ENCODE assay signal across 19 cellular contexts in the genomic region with DNA sequence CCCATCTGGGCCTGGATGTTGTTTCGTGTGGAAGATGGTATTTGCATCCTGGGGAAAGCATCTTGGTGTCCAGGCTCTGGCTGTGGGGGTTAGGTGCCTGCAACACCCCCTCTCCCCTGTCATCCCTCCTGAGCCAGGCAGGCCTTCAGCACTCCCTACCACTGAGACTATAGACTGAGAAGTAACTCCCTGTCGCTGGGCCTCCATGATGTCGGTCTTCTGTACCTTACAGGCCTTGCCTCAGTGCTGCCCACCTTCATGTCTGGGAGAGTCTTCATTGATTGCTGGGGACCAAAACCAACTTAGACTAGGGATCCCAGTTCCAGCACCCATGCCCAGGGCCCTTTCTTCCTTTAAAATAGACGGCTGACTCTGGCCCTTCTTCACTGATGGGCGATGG.
"Had no signal": no experiment of that assay in that cellular context is flagged by ENCODE, and none has a peak within 500 bp of the region (broad histone marks: within the 10 kb centered on the region; RNA-seq: fewer than 3 reads in every experiment).

No MANE protein-coding gene starts in this region.

- H3K9me3 ChIP-seq: esophagus muscularis mucosa, left ventricle myocardium inferior, sigmoid colon, SJSA1, tibial artery had no signal

- H3K27ac Mint-ChIP-seq: activated CD4-positive, alpha-beta memory T cell treated with anti-CD3 and anti-CD28 coated beads for 36 hours; activated CD4-positive, alpha-beta T cell treated with anti-CD3 and anti-CD28 coated beads for 36 hours; activated naive CD4-positive, alpha-beta T cell treated with anti-CD3 and anti-CD28 coated beads for 36 hours; activated T-cell treated with anti-CD3 and anti-CD28 coated beads, Interleukin-2, amount 50 U/mL, for 24 hours; activated T-helper 2 cell treated with anti-CD3 and anti-CD28 coated beads, Interferon-gamma antibody, Interleukin-2, Interleukin-4, amounts not matched to agents 10 μg/mL and 5 μg/mL and 100 μg/mL, durations not matched to agents 14 hours and 24 hours and 36 hours; stimulated activated naive CD8-positive, alpha-beta T cell treated with anti-CD3 and anti-CD28 coated beads, Interleukin-15, Interleukin-2, amounts not matched to agents 100 ng/mL and 50 ng/mL, for 24 hours; WTC11 had no signal

- H3K9me3 Mint-ChIP-seq: activated T-cell treated with anti-CD3 and anti-CD28 coated beads, Interleukin-2, amount 50 U/mL, for 24 hours; activated T-helper 2 cell treated with anti-CD3 and anti-CD28 coated beads, Interferon-gamma antibody, Interleukin-2, Interleukin-4, amounts not matched to agents 10 μg/mL and 5 μg/mL and 100 μg/mL, durations not matched to agents 14 hours and 24 hours and 36 hours; central memory CD8-positive, alpha-beta T cell; stimulated activated naive CD8-positive, alpha-beta T cell treated with anti-CD3 and anti-CD28 coated beads, Interleukin-15, Interleukin-2, amounts not matched to agents 100 ng/mL and 50 ng/mL, for 24 hours had no signal

- H3K4me3 Mint-ChIP-seq: activated CD4-positive, alpha-beta memory T cell treated with anti-CD3 and anti-CD28 coated beads for 36 hours; activated CD4-positive, alpha-beta T cell treated with anti-CD3 and anti-CD28 coated beads for 36 hours; activated naive CD4-positive, alpha-beta T cell treated with anti-CD3 and anti-CD28 coated beads for 36 hours; activated T-cell treated with anti-CD3 and anti-CD28 coated beads, Interleukin-2, amount 50 U/mL, for 24 hours; central memory CD8-positive, alpha-beta T cell; stimulated activated naive CD8-positive, alpha-beta T cell treated with anti-CD3 and anti-CD28 coated beads, Interleukin-15, Interleukin-2, amounts not matched to agents 100 ng/mL and 50 ng/mL, for 24 hours; WTC11 had no signal

- DNase-seq: activated CD4-positive, alpha-beta memory T cell treated with anti-CD3 and anti-CD28 coated beads for 36 hours; activated naive CD4-positive, alpha-beta T cell treated with anti-CD3 and anti-CD28 coated beads for 36 hours; activated T-cell treated with anti-CD3 and anti-CD28 coated beads, Interleukin-2, amount 50 U/mL, for 24 hours; glutamatergic neuron; kidney glomerular epithelial cell; left ventricle myocardium inferior; stimulated activated CD4-positive, alpha-beta T cell treated with anti-CD3 and anti-CD28 coated beads, Interleukin-2, amount 100 ng/mL, for 48 hours; T-helper 9 cell had no signal

- ATAC-seq: activated CD4-positive, alpha-beta T cell treated with anti-CD3 and anti-CD28 coated beads for 36 hours; WTC11 had no signal

- H3K27ac ChIP-seq: coronary artery, esophagus muscularis mucosa, left ventricle myocardium inferior, sigmoid colon, SJSA1, tibial artery had no signal

- H3K27me3 ChIP-seq: esophagus muscularis mucosa, sigmoid colon, SJSA1, tibial artery had no signal

- H3K4me2 ChIP-seq: smooth muscle cell had no signal

- H3K27me3 Mint-ChIP-seq: activated CD4-positive, alpha-beta memory T cell treated with anti-CD3 and anti-CD28 coated beads for 36 hours; activated CD4-positive, alpha-beta T cell treated with anti-CD3 and anti-CD28 coated beads for 36 hours; activated T-cell treated with anti-CD3 and anti-CD28 coated beads, Interleukin-2, amount 50 U/mL, for 24 hours; central memory CD8-positive, alpha-beta T cell; stimulated activated naive CD8-positive, alpha-beta T cell treated with anti-CD3 and anti-CD28 coated beads, Interleukin-15, Interleukin-2, amounts not matched to agents 100 ng/mL and 50 ng/mL, for 24 hours had no signal
